In genomic region chr4:125358453-125358852, GRCh38 we compare ENCODE assay signal across 1 cellular context.
TF ChIP-seq lines count a peak whose summit lies in the region.

No MANE protein-coding gene starts in this region.

TF ChIP-seq in H1, 55 proteins besides CTCF, POLR2A, EP300 and RAD21:
- TF ChIP-seq RFX5 (IDR thresholded peaks at IDR 0.05; ENCODE audit: borderline replicate concordance, low read depth, low read length) (no peak), TEAD4 (IDR thresholded peaks at IDR 0.05; ENCODE audit: low read depth, low read length) (no peak), RNF2 (IDR thresholded peaks at IDR 0.05; ENCODE audit: borderline replicate concordance, low read depth, low read length, missing control alignments, poor library complexity, severe bottlenecking) (no peak), SUZ12 (IDR thresholded peaks at IDR 0.05; ENCODE audit: low read length) (no peak), POLR2AphosphoS5 (IDR thresholded peaks at IDR 0.05; ENCODE audit: low read depth, low read length) (no peak), CBX8 (IDR thresholded peaks at IDR 0.05; ENCODE audit: borderline replicate concordance, low read depth, low read length) (no peak), YY1 (IDR thresholded peaks at IDR 0.05; ENCODE audit: low read depth, low read length) (no peak), MAX (IDR thresholded peaks at IDR 0.05) (no peak)
